In genomic region chr9:16866542-16866941, GRCh38 we compare ENCODE assay signal across 17 cellular contexts. TPM values are rescaled to one million over a fixed set of nuclear protein-coding genes. Genes with fewer than 3 reads are reported as not detected.
DNase-seq lines count a peak whose midpoint lies in the region; ATAC-seq and TF ChIP-seq lines count a peak whose summit lies in the region.
"Had no signal": no experiment of that assay in that cellular context is flagged by ENCODE, and none has a peak within 500 bp of the region (broad histone marks: within the 10 kb centered on the region; RNA-seq: fewer than 3 reads in every experiment).

No MANE protein-coding gene starts in this region.

- H3K27ac ChIP-seq in GM23248 = peak overlapping the region; percentile 49
- H3K27ac ChIP-seq in naive thymus-derived CD4-positive, alpha-beta T cell (ENCODE audit: low read depth, low read length) = no peak overlapping the region

- H3K9me3 ChIP-seq in GM23248 (ENCODE audit: low read depth) = no peaks in the 10 kb centered on the region
- no peaks in the 10 kb centered on the region for H3K9me3 ChIP-seq in naive thymus-derived CD4-positive, alpha-beta T cell (ENCODE audit: control insufficient read depth in 2 of 3, low read length in 3 of 3)
- H3K9me3 ChIP-seq: BE2C had no signal

- H3K27me3 ChIP-seq in GM23248 (replicated peaks; ENCODE audit: insufficient read depth) = no peaks in the 10 kb centered on the region
- H3K27me3 ChIP-seq in naive thymus-derived CD4-positive, alpha-beta T cell (ENCODE audit: control insufficient read depth in 2 of 2, insufficient read depth in 2 of 2, low read length in 2 of 2) = no peaks in the 10 kb centered on the region

- H3K4me3 ChIP-seq in GM23248 (peak overlapping the region; percentile 95; the same call in 1 of the 2 replicates), fibroblast of the aortic adventitia (ENCODE audit: low read depth, low read length) (peak overlapping the region; percentile 85)
- H3K4me3 ChIP-seq in naive thymus-derived CD4-positive, alpha-beta T cell (ENCODE audit: low read length) = no peak overlapping the region
- H3K4me3 ChIP-seq: coronary artery had no signal

- no peak for TF ChIP-seq CTCF in fibroblast of the aortic adventitia (IDR thresholded peaks at IDR 0.05; ENCODE audit: insufficient read depth, low read length)

- intact Hi-C loops in sciatic nerve (cut with DNase I) = no loop called here
- intact Hi-C loops in naive thymus-derived CD4-positive, alpha-beta T cell (cut with micrococcal nuclease) = no loop called here

- peaks cover 57% of the 10 kb centered on the region for H3F3A ChIP-seq in GM23248 (ENCODE audit: insufficient read depth)

- peaks cover 0 to 4% (median 0%) of the 10 kb centered on the region in 5 donors for H3K36me3 Mint-ChIP-seq in naive thymus-derived CD4-positive, alpha-beta T cell
- H3K36me3 Mint-ChIP-seq: stimulated activated effector memory CD8-positive, alpha-beta T cell treated with anti-CD3 and anti-CD28 coated beads, Interleukin-12 subunit alpha, Interleukin-12 subunit beta, amount 100 ng/mL, for 72 hours; WTC11 had no signal

- ATAC-seq in sciatic nerve = peak; percentile 71
- ATAC-seq in GM19328 (IDR thresholded peaks at IDR 0.05; ENCODE audit: unreplicated experiment) = no peak
- no peak for ATAC-seq in GM21390 (IDR thresholded peaks at IDR 0.05; ENCODE audit: unreplicated experiment)
- no peak for ATAC-seq in naive thymus-derived CD4-positive, alpha-beta T cell
- ATAC-seq: stimulated activated effector memory CD8-positive, alpha-beta T cell treated with anti-CD3 and anti-CD28 coated beads, Interleukin-12 subunit alpha, Interleukin-12 subunit beta, amount 100 ng/mL, for 72 hours; WTC11 had no signal

- H3K4me2 ChIP-seq in GM23248 (ENCODE audit: unreplicated experiment) = peak overlapping the region; percentile 93

- H3K36me3 ChIP-seq in GM23248 (ENCODE audit: low read depth) = no peaks in the 10 kb centered on the region
- no peaks in the 10 kb centered on the region for H3K36me3 ChIP-seq in naive thymus-derived CD4-positive, alpha-beta T cell (ENCODE audit: control insufficient read depth in 2 of 3, insufficient read depth in 3 of 3, low read length in 3 of 3)
- H3K36me3 ChIP-seq: BE2C had no signal

- 100% methylated on average over 1 of the region's 1 CpG for WGBS in GM23248 (ENCODE audit: low coverage in 1 of 2, low lambda C conversion rate in 2 of 2, missing lambda C conversion rate in 2 of 2), 2 experiments

- H3K9me3 Mint-ChIP-seq in naive thymus-derived CD4-positive, alpha-beta T cell = peaks cover 0 to 5% (median 0%) of the 10 kb centered on the region in 11 donors
- H3K9me3 Mint-ChIP-seq: activated naive CD8-positive, alpha-beta T cell treated with anti-CD3 and anti-CD28 coated beads for 36 hours; stimulated activated effector memory CD8-positive, alpha-beta T cell treated with anti-CD3 and anti-CD28 coated beads, Interleukin-12 subunit alpha, Interleukin-12 subunit beta, amount 100 ng/mL, for 72 hours; WTC11 had no signal

- H4K20me1 ChIP-seq in GM23248 (ENCODE audit: insufficient read depth) = no peaks in the 10 kb centered on the region

- no peak overlapping the region for H2AFZ ChIP-seq in GM23248

- in situ Hi-C loops in GM23248 (cut with MboI) = no loop called here
- in situ Hi-C loops in SK-MEL-5 (cut with HindIII; ENCODE audit: low pct_unique_long_range_greater_than_20kb, low sequenced_read_pairs) = no loop called here

- H3K9me2 ChIP-seq in GM23248 (ENCODE audit: insufficient read depth) = no peaks in the 10 kb centered on the region

- peaks cover 64% of the 10 kb centered on the region for H3K4me1 ChIP-seq in GM23248 (ENCODE audit: insufficient read depth)
- no peaks in the 10 kb centered on the region for H3K4me1 ChIP-seq in naive thymus-derived CD4-positive, alpha-beta T cell (ENCODE audit: control insufficient read depth in 2 of 2, insufficient read depth in 2 of 2, low read length in 2 of 2)
- H3K4me1 ChIP-seq: BE2C had no signal

- CTCF ChIA-PET in naive thymus-derived CD4-positive, alpha-beta T cell (lab: Charles Lee) = no interaction called here

- peak; percentile 39 for DNase-seq in GM23248
- DNase-seq in SK-MEL-5 (ENCODE audit: low read depth, low spot score) = peak; percentile 28
- DNase-seq in fibroblast of the aortic adventitia (ENCODE audit: low read depth) = peak; percentile 84
- no peak for DNase-seq in sciatic nerve (ENCODE audit: low spot score)
- DNase-seq in middle frontal gyrus (ENCODE audit: extremely low spot score, low spot score) = no peak
- DNase-seq in naive thymus-derived CD4-positive, alpha-beta T cell = no peak
- DNase-seq: activated naive CD8-positive, alpha-beta T cell treated with anti-CD3 and anti-CD28 coated beads for 36 hours; BE2C; Karpas-422; midbrain; NCI-H2171 treated with DMSO at 0.1 percent for 48 hours; stimulated activated CD4-positive, alpha-beta T cell treated with anti-CD3 and anti-CD28 coated beads, Interleukin-4, amount 100 ng/mL, for 24 hours had no signal

- peak overlapping the region; percentile 52; the same call in 1 of the 2 replicates for H3K9ac ChIP-seq in GM23248

- H3K4me3 Mint-ChIP-seq in naive thymus-derived CD4-positive, alpha-beta T cell = no peak overlapping the region
- H3K4me3 Mint-ChIP-seq: activated naive CD8-positive, alpha-beta T cell treated with anti-CD3 and anti-CD28 coated beads for 36 hours; stimulated activated effector memory CD8-positive, alpha-beta T cell treated with anti-CD3 and anti-CD28 coated beads, Interleukin-12 subunit alpha, Interleukin-12 subunit beta, amount 100 ng/mL, for 72 hours; WTC11 had no signal

- peaks cover 18 to 26% (median 21%) of the 10 kb centered on the region in 5 donors for H3K27me3 Mint-ChIP-seq in naive thymus-derived CD4-positive, alpha-beta T cell

- H3K79me2 ChIP-seq in GM23248 (ENCODE audit: insufficient read depth) = peaks cover 79% of the 10 kb centered on the region

- H3K4me1 Mint-ChIP-seq in naive thymus-derived CD4-positive, alpha-beta T cell = peaks cover 0 to 14% (median 5%) of the 10 kb centered on the region in 7 donors
- H3K4me1 Mint-ChIP-seq: stimulated activated effector memory CD8-positive, alpha-beta T cell treated with anti-CD3 and anti-CD28 coated beads, Interleukin-12 subunit alpha, Interleukin-12 subunit beta, amount 100 ng/mL, for 72 hours had no signal

- H3K27ac Mint-ChIP-seq in naive thymus-derived CD4-positive, alpha-beta T cell = no peak overlapping the region
- H3K27ac Mint-ChIP-seq: activated naive CD8-positive, alpha-beta T cell treated with anti-CD3 and anti-CD28 coated beads for 36 hours; stimulated activated effector memory CD8-positive, alpha-beta T cell treated with anti-CD3 and anti-CD28 coated beads, Interleukin-12 subunit alpha, Interleukin-12 subunit beta, amount 100 ng/mL, for 72 hours; WTC11 had no signal

- POLR2A ChIA-PET in naive thymus-derived CD4-positive, alpha-beta T cell (lab: Charles Lee) = no interaction called here

RNA-seq across cellular contexts. Expression of gene BNC2, which starts 3.9 kb away (rescaled TPM):
- total RNA-seq in GM23248 (2014; rRNA removed; shearing (Covaris generic)) = 18.5 and 18.6 TPM in 2 replicates
- 13.8 and 15.1 TPM in 2 replicates for polyA plus RNA-seq in GM23248 (2016; fragmentation: Nextera tagmentation; extraction: Ambion mirVana)
- 23.5 and 24.2 TPM in 2 replicates for total RNA-seq in SK-MEL-5 (2014; rRNA removed; shearing (Covaris generic))
- 11.4 and 13.9 TPM in 2 replicates for polyA plus RNA-seq in SK-MEL-5 (2015; cell fraction: cytosol; rRNA removed)
- 19.2 and 20.7 TPM in 2 replicates for polyA plus RNA-seq in SK-MEL-5 (2015; cell fraction: nucleus; rRNA removed)
- total RNA-seq in fibroblast of the aortic adventitia (ENCODE audit: low replicate concordance) = 48.7 and 53.3 TPM in 2 replicates
- 196 TPM for total RNA-seq in sciatic nerve
- 1 to 10 TPM in 2 of 5 experiments, under 1 TPM in 2, not detected in 1; 0.05 to 1.5 (median 0.59) TPM for total RNA-seq in naive thymus-derived CD4-positive, alpha-beta T cell
- polyA plus RNA-seq in naive thymus-derived CD4-positive, alpha-beta T cell = not detected
- total RNA-seq: activated naive CD8-positive, alpha-beta T cell treated with anti-CD3 and anti-CD28 coated beads for 36 hours had no signal

Comparison
In these comparisons a context has a peak if more than half of its experiments do, and no peak if none do; other contexts are left out.
1. DNase-seq: peak in GM23248 (single experiment), SK-MEL-5 (single experiment) and fibroblast of the aortic adventitia (single experiment); none in sciatic nerve (single experiment), middle frontal gyrus (single experiment) and naive thymus-derived CD4-positive, alpha-beta T cell (0 of 9).